ENCODE assay signal across 16 cellular contexts in genomic region chr6:122129313-122130025, GRCh38.
"Had no signal": no experiment of that assay in that cellular context is flagged by ENCODE, and none has a peak within 500 bp of the region (broad histone marks: within the 10 kb centered on the region; RNA-seq: fewer than 3 reads in every experiment).

No MANE protein-coding gene starts in this region.

- H3K4me1 ChIP-seq: foreskin keratinocyte, testis, upper lobe of right lung had no signal

- H3K36me3 Mint-ChIP-seq: activated naive CD4-positive, alpha-beta T cell treated with anti-CD3 and anti-CD28 coated beads, Interleukin-2, amount 50 U/mL, for 24 hours had no signal

- H3K27ac ChIP-seq: brain microvascular endothelial cell, foreskin keratinocyte, testis, upper lobe of right lung had no signal

- H3K4me3 Mint-ChIP-seq: activated B cell treated with CpG ODN at 0.5 μM for 24 hours; activated naive CD4-positive, alpha-beta T cell treated with anti-CD3 and anti-CD28 coated beads, Interleukin-2, amount 50 U/mL, for 24 hours; activated T-cell treated with anti-CD3 and anti-CD28 coated beads, Interleukin-2, amount 50 U/mL, for 24 hours; stimulated activated naive CD8-positive, alpha-beta T cell treated with anti-CD3 and anti-CD28 coated beads, Interleukin-15, amount 100 ng/mL, for 72 hours; T-helper 17 cell had no signal

- H3K27ac Mint-ChIP-seq: activated B cell treated with CpG ODN at 0.5 μM for 24 hours; activated naive CD4-positive, alpha-beta T cell treated with anti-CD3 and anti-CD28 coated beads, Interleukin-2, amount 50 U/mL, for 24 hours; activated T-cell treated with anti-CD3 and anti-CD28 coated beads, Interleukin-2, amount 50 U/mL, for 24 hours; stimulated activated naive CD8-positive, alpha-beta T cell treated with anti-CD3 and anti-CD28 coated beads, Interleukin-15, amount 100 ng/mL, for 72 hours; T-helper 17 cell had no signal

- H3K4me3 ChIP-seq: dorsolateral prefrontal cortex, testis, upper lobe of right lung had no signal

- H3K27me3 ChIP-seq: brain microvascular endothelial cell, dorsolateral prefrontal cortex, foreskin keratinocyte, testis, upper lobe of right lung had no signal

- H3K27me3 Mint-ChIP-seq: activated B cell treated with CpG ODN at 0.5 μM for 24 hours; activated T-cell treated with anti-CD3 and anti-CD28 coated beads, Interleukin-2, amount 50 U/mL, for 24 hours; stimulated activated naive CD8-positive, alpha-beta T cell treated with anti-CD3 and anti-CD28 coated beads, Interleukin-15, amount 100 ng/mL, for 72 hours; T-helper 17 cell had no signal

- DNase-seq: activated B cell treated with CpG ODN at 0.5 μM for 24 hours; activated CD4-positive, alpha-beta T cell treated with anti-CD3 and anti-CD28 coated beads, Interleukin-2, amount 50 U/mL, for 1 hour; activated effector memory CD4-positive, alpha-beta T cell treated with Interleukin-2 at 50 U/mL for 16 hours; activated T-cell treated with anti-CD3 and anti-CD28 coated beads, Interleukin-2, amount 50 U/mL, for 24 hours; brain microvascular endothelial cell; dorsolateral prefrontal cortex; foreskin keratinocyte; posterior cingulate gyrus; stimulated activated CD4-positive, alpha-beta T cell treated with anti-CD3 and anti-CD28 coated beads, Interleukin-4, amount 100 ng/mL, for 24 hours; stimulated activated naive CD8-positive, alpha-beta T cell treated with anti-CD3 and anti-CD28 coated beads, Interleukin-15, amount 100 ng/mL, for 72 hours; T-helper 17 cell; testis; upper lobe of right lung had no signal

- H3K4me1 Mint-ChIP-seq: activated B cell treated with CpG ODN at 0.5 μM for 24 hours; stimulated activated naive CD8-positive, alpha-beta T cell treated with anti-CD3 and anti-CD28 coated beads, Interleukin-15, amount 100 ng/mL, for 72 hours; T-helper 17 cell had no signal

- H3K9me3 ChIP-seq: testis, upper lobe of right lung had no signal

- H3K9me3 Mint-ChIP-seq: activated B cell treated with CpG ODN at 0.5 μM for 24 hours; activated naive CD4-positive, alpha-beta T cell treated with anti-CD3 and anti-CD28 coated beads, Interleukin-2, amount 50 U/mL, for 24 hours; activated T-cell treated with anti-CD3 and anti-CD28 coated beads, Interleukin-2, amount 50 U/mL, for 24 hours; stimulated activated naive CD8-positive, alpha-beta T cell treated with anti-CD3 and anti-CD28 coated beads, Interleukin-15, amount 100 ng/mL, for 72 hours had no signal

- H3K36me3 ChIP-seq: brain microvascular endothelial cell, upper lobe of right lung had no signal

- ATAC-seq: esophagus mucosa; foreskin keratinocyte; sciatic nerve; stimulated activated naive CD8-positive, alpha-beta T cell treated with anti-CD3 and anti-CD28 coated beads, Interleukin-15, amount 100 ng/mL, for 72 hours; T-helper 17 cell; upper lobe of right lung had no signal
